Comparison of ENCODE assay signal across 9 cellular contexts in the genomic region with DNA sequence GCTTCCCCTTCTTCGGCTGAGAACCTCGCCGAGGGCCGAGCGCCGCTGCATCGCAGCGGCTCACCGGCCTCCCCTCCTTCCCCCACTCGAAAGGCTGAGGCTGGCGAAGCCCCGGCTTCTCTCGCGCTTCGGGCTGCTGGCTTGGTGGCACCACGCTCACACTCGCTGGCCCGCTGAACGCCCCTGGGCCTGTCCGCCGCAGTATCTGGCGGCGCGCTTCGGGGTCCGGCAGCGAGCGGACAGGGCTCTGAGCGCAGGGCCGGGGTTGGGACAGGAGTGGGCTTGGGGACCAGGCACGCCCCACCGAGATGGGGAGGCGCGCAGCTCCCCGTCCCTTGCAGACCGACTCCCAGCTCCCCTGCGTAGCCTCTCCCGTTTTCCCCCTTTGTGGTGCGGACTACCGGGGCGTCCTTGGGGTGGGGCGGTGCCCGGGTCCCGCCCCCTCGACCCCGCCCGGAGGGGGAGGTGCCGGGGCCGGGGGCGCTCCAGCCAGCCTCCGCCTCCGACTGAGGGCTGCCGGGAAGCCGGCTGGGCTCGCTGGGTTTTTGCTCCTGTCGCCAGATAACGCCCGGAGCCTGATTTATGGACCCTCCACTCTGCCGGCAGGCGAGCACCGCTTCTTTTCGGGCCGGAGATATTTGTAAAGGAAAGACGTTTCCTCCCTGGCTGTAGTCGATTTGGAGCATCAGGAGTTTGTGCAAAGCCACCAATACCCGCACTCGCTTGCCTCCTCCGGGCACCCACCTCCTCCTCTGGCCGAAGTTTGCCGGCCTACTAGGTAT. TPM values are rescaled to one million over a fixed set of nuclear protein-coding genes. Genes with fewer than 3 reads are reported as not detected.
DNase-seq lines count a peak whose midpoint lies in the region; ATAC-seq and TF ChIP-seq lines count a peak whose summit lies in the region.
"Had no signal": no experiment of that assay in that cellular context is flagged by ENCODE, and none has a peak within 500 bp of the region (broad histone marks: within the 10 kb centered on the region; RNA-seq: fewer than 3 reads in every experiment).

No MANE protein-coding gene starts in this region.

- no peak overlapping the region for H3K27ac ChIP-seq in right cardiac atrium (ENCODE audit: low read length)
- no peak overlapping the region for H3K27ac ChIP-seq in gastrocnemius medialis

- H3K4me3 ChIP-seq in WI38 (ENCODE audit: low read depth, low read length): peak overlapping the region; percentile 77
- peak overlapping the region; percentile 15 for H3K4me3 ChIP-seq in right cardiac atrium (ENCODE audit: low read length)
- H3K4me3 ChIP-seq in gastrocnemius medialis: peak overlapping the region; percentile 28 to 53 (median 46)
- H3K4me3 ChIP-seq: lung had no signal

- in situ Hi-C loops in gastrocnemius medialis (cut with MboI; ENCODE audit: low sequenced_read_pairs in 4 of 4) (no loop called here), ACHN (cut with HindIII; ENCODE audit: low pct_ligation_motif_present, low pct_unique_long_range_greater_than_20kb, low sequenced_read_pairs) (no loop called here)

- WGBS in right cardiac atrium: under 1% methylated on average over 68 of the region's 70 CpGs

- DNase-seq in GM03348 (ENCODE audit: low spot score) (peak; percentile 55), right cardiac atrium (peak in 1 of 3 donors; percentile 52), gastrocnemius medialis (no peak), ACHN (no peak), DMS 273 treated with DMSO at 0.1 percent for 48 hours (lab: John Stamatoyannopoulos, UW) (no peak), NCI-H2227 treated with DMSO at 0.1 percent for 48 hours (lab: John Stamatoyannopoulos, UW) (no peak)

- H3K27me3 ChIP-seq in right cardiac atrium (ENCODE audit: control insufficient read depth, insufficient read depth) (no peaks in the 10 kb centered on the region), gastrocnemius medialis (peaks cover 84 to 95% (median 87%) of the 10 kb centered on the region in 3 donors)

- TF ChIP-seq CTCF in WI38 (IDR thresholded peaks at IDR 0.05; ENCODE audit: low read depth, low read length) (no peak), gastrocnemius medialis (IDR thresholded peaks at IDR 0.05 in 4 of 5, conservative IDR thresholded peaks at IDR 0.05 in 1 of 5) (no peak)

- peak in 1 of 2 donors; percentile 25 for ATAC-seq in right cardiac atrium
- ATAC-seq in gastrocnemius medialis: no peak
- no peak for ATAC-seq in HG03175 (IDR thresholded peaks at IDR 0.05; ENCODE audit: unreplicated experiment)

- H3K4me1 ChIP-seq in right cardiac atrium (ENCODE audit: control insufficient read depth, insufficient read depth, low read length) (no peaks in the 10 kb centered on the region), gastrocnemius medialis (peaks cover 25 to 29% of the 10 kb centered on the region in 2 donors)

- intact Hi-C loops in right cardiac atrium (cut with DNase I) (no loop called here), gastrocnemius medialis (cut with DNase I; ENCODE audit: low total_unique reads) (no loop called here)

- H3K36me3 ChIP-seq in gastrocnemius medialis: no peaks in the 10 kb centered on the region

- TF ChIP-seq POLR2A in gastrocnemius medialis (IDR thresholded peaks at IDR 0.05): no peak

- H3K9me3 ChIP-seq in right cardiac atrium (ENCODE audit: control insufficient read depth, low read length) (no peaks in the 10 kb centered on the region), gastrocnemius medialis (no peaks in the 10 kb centered on the region)

RNA-seq across cellular contexts. Expression of a gene that starts 3.8 kb away (rescaled TPM):
- not detected for total RNA-seq in right cardiac atrium
- not detected for polyA plus RNA-seq in right cardiac atrium
- not detected for total RNA-seq in gastrocnemius medialis
- total RNA-seq: lung had no signal

Comparison
In these comparisons a context has a peak if more than half of its experiments do, and no peak if none do; other contexts are left out.
1. H3K4me3 ChIP-seq: peak in every context shown above with its lines; median percentile 77 in WI38; 46 in gastrocnemius medialis; 15 in right cardiac atrium.